Comparison of ENCODE assay signal across 7 cellular contexts in genomic region chr12:108630481-108631207, GRCh38. TPM values are rescaled to one million over a fixed set of nuclear protein-coding genes. Genes with fewer than 3 reads are reported as not detected.
A peak's percentile ranks its signal among the peaks of the same experiment; 100 is the strongest.
DNase-seq lines count a peak whose midpoint lies in the region; ATAC-seq, FAIRE-seq and TF ChIP-seq lines count a peak whose summit lies in the region.

No MANE protein-coding gene starts in this region.

- peak overlapping the region; percentile 99 for H3K27ac Mint-ChIP-seq in T-helper 2 cell treated with Interferon-gamma antibody and Interleukin-4, amounts not matched to agents 5 μg/mL and 100 μg/mL, for 36 hours
- peak overlapping the region; percentile 99 to 100 for H3K27ac Mint-ChIP-seq in stimulated activated naive CD8-positive, alpha-beta T cell treated with anti-CD3 and anti-CD28 coated beads, Interleukin-15, amount 100 ng/mL, for 72 hours

- peaks cover 61% of the 10 kb centered on the region for H3K36me3 Mint-ChIP-seq in T-helper 2 cell treated with Interferon-gamma antibody and Interleukin-4, amounts not matched to agents 5 μg/mL and 100 μg/mL, for 36 hours (ENCODE audit: low read depth)

- H3K9me3 Mint-ChIP-seq in T-helper 2 cell treated with Interferon-gamma antibody and Interleukin-4, amounts not matched to agents 5 μg/mL and 100 μg/mL, for 36 hours: no peaks in the 10 kb centered on the region
- no peaks in the 10 kb centered on the region for H3K9me3 Mint-ChIP-seq in stimulated activated naive CD8-positive, alpha-beta T cell treated with anti-CD3 and anti-CD28 coated beads, Interleukin-15, amount 100 ng/mL, for 72 hours

- no peaks in the 10 kb centered on the region for H3K36me3 ChIP-seq in kidney (ENCODE audit: control insufficient read depth in 1 of 2, insufficient read depth in 2 of 2, low read length in 2 of 2)

- intact Hi-C loops in kidney (cut with DNase I): no loop called here

- peaks cover 3 to 8% of the 10 kb centered on the region in 2 donors for H3K4me1 ChIP-seq in kidney (ENCODE audit: control insufficient read depth in 1 of 2, insufficient read depth in 1 of 2, low read depth in 1 of 2, low read length in 2 of 2)

- ATAC-seq in stimulated activated naive CD8-positive, alpha-beta T cell treated with anti-CD3 and anti-CD28 coated beads, Interleukin-15, amount 100 ng/mL, for 72 hours: no peak
- ATAC-seq in HG03378 (IDR thresholded peaks at IDR 0.05; ENCODE audit: unreplicated experiment): no peak

- H3K27me3 ChIP-seq in HL-60 (ENCODE audit: insufficient read depth, poor library complexity, severe bottlenecking): no peaks in the 10 kb centered on the region

- H3K27ac ChIP-seq in HL-60 (replicated peaks): peak overlapping the region; percentile 98
- H3K27ac ChIP-seq in kidney (ENCODE audit: low read depth in 2 of 2, low read length in 2 of 2): no peak overlapping the region

- peak overlapping the region; percentile 99 for H3K4me3 Mint-ChIP-seq in T-helper 2 cell treated with Interferon-gamma antibody and Interleukin-4, amounts not matched to agents 5 μg/mL and 100 μg/mL, for 36 hours
- peak overlapping the region; percentile 93 to 95 for H3K4me3 Mint-ChIP-seq in stimulated activated naive CD8-positive, alpha-beta T cell treated with anti-CD3 and anti-CD28 coated beads, Interleukin-15, amount 100 ng/mL, for 72 hours

- H3K27me3 Mint-ChIP-seq in T-helper 2 cell treated with Interferon-gamma antibody and Interleukin-4, amounts not matched to agents 5 μg/mL and 100 μg/mL, for 36 hours (ENCODE audit: low read depth): no peaks in the 10 kb centered on the region
- no peaks in the 10 kb centered on the region for H3K27me3 Mint-ChIP-seq in stimulated activated naive CD8-positive, alpha-beta T cell treated with anti-CD3 and anti-CD28 coated beads, Interleukin-15, amount 100 ng/mL, for 72 hours

- H3K4me1 Mint-ChIP-seq in T-helper 2 cell treated with Interferon-gamma antibody and Interleukin-4, amounts not matched to agents 5 μg/mL and 100 μg/mL, for 36 hours (ENCODE audit: low read depth): peaks cover 44% of the 10 kb centered on the region
- peaks cover 77% of the 10 kb centered on the region for H3K4me1 Mint-ChIP-seq in stimulated activated naive CD8-positive, alpha-beta T cell treated with anti-CD3 and anti-CD28 coated beads, Interleukin-15, amount 100 ng/mL, for 72 hours

- DNase-seq in HL-60 (ENCODE audit: low read depth in 1 of 2, low spot score in 1 of 2) (peak in 1 of 2 experiments; percentile 47), fibroblast of mammary gland (ENCODE audit: low read depth) (peak; percentile 66), NCI-H187 treated with DMSO at 0.1 percent for 48 hours (lab: John Stamatoyannopoulos, UW) (no peak), kidney (no peak)
- DNase-seq in T-helper 2 cell treated with Interferon-gamma antibody and Interleukin-4, amounts not matched to agents 5 μg/mL and 100 μg/mL, for 36 hours (ENCODE audit: low spot score): no peak
- peak in 1 of 2 donors; percentile 32 for DNase-seq in stimulated activated naive CD8-positive, alpha-beta T cell treated with anti-CD3 and anti-CD28 coated beads, Interleukin-15, amount 100 ng/mL, for 72 hours

- H3K4me3 ChIP-seq in HL-60 (replicated peaks; ENCODE audit: insufficient read depth, low read length): no peak overlapping the region
- no peak overlapping the region for H3K4me3 ChIP-seq in fibroblast of mammary gland (ENCODE audit: control insufficient read depth, low read depth, low read length)
- no peak overlapping the region for H3K4me3 ChIP-seq in kidney (ENCODE audit: low read length in 2 of 2)

- H3K9ac ChIP-seq in kidney (ENCODE audit: low read length in 2 of 2): no peak overlapping the region

- FAIRE-seq in kidney (lab: Jason Lieb, UNC): no peak

- TF ChIP-seq CTCF in HL-60 (IDR thresholded peaks at IDR 0.05; ENCODE audit: insufficient read depth, low read length) (no peak), fibroblast of mammary gland (conservative IDR thresholded peaks at IDR 0.05; ENCODE audit: control insufficient read depth, insufficient read depth, low read depth, low read length) (no peak), kidney (IDR thresholded peaks at IDR 0.05; ENCODE audit: borderline replicate concordance, extremely low read depth, insufficient read depth) (no peak)

- H3K9me3 ChIP-seq in kidney (ENCODE audit: control insufficient read depth in 1 of 2, low read length in 2 of 2): no peaks in the 10 kb centered on the region

RNA-seq across cellular contexts. Expression of gene SELPLG, which starts 3.0 kb away (rescaled TPM):
- 14.3 TPM for total RNA-seq in kidney
- 3.7 TPM for polyA plus RNA-seq in kidney (ENCODE audit: insufficient read depth, low read depth, low replicate concordance)

RNA-seq across cellular contexts. Expression of gene TMEM119, which starts 32.8 kb away (rescaled TPM):
- 15.8 TPM for total RNA-seq in kidney
- polyA plus RNA-seq in kidney (ENCODE audit: insufficient read depth, low read depth, low replicate concordance): 4.1 TPM
